In the genomic region with DNA sequence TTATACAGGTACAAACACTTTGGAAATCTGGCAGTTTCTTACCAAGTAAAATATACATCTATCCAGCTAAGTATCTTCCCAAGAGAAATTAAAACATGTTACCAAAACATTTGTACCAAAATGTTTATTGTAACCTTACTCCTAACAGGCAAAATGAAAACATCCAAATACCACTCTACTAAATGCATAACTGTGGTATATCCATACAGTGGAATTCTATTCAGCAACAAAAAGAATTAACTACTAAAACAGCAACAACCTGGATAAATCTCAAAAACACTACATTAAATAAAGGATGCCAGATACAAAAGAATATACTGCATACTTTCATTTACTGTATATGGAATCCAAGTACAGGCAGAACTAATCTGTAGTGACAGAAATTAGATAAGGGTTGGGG, we compare ENCODE assay signal across 11 cellular contexts.
"Had no signal": no experiment of that assay in that cellular context is flagged by ENCODE, and none has a peak within 500 bp of the region (broad histone marks: within the 10 kb centered on the region; RNA-seq: fewer than 3 reads in every experiment).

No MANE protein-coding gene starts in this region.

- H3K4me3 Mint-ChIP-seq: activated CD8-positive, alpha-beta T cell treated with anti-CD3 and anti-CD28 coated beads, Interleukin-2, amount 10 ng/mL, durations not matched to agents 7 days and 5 days; activated naive CD8-positive, alpha-beta T cell treated with anti-CD3 and anti-CD28 coated beads, Interleukin-2, amount 10 ng/mL, durations not matched to agents 7 days and 5 days; brain had no signal

- H3K9me3 Mint-ChIP-seq: activated naive CD8-positive, alpha-beta T cell treated with anti-CD3 and anti-CD28 coated beads, Interleukin-2, amount 10 ng/mL, durations not matched to agents 7 days and 5 days had no signal

- H3K27me3 Mint-ChIP-seq: activated naive CD8-positive, alpha-beta T cell treated with anti-CD3 and anti-CD28 coated beads, Interleukin-2, amount 10 ng/mL, durations not matched to agents 7 days and 5 days; brain had no signal

- H3K4me3 ChIP-seq: coronary artery, esophagus muscularis mucosa had no signal

- H3K27ac Mint-ChIP-seq: activated CD8-positive, alpha-beta T cell treated with anti-CD3 and anti-CD28 coated beads, Interleukin-2, amount 10 ng/mL, durations not matched to agents 7 days and 5 days; activated naive CD8-positive, alpha-beta T cell treated with anti-CD3 and anti-CD28 coated beads, Interleukin-2, amount 10 ng/mL, durations not matched to agents 7 days and 5 days; brain had no signal

- ATAC-seq: activated CD8-positive, alpha-beta T cell treated with anti-CD3 and anti-CD28 coated beads, Interleukin-2, amount 10 ng/mL, durations not matched to agents 7 days and 5 days had no signal

- H3K9me3 ChIP-seq: esophagus muscularis mucosa had no signal

- H3K27ac ChIP-seq: coronary artery, esophagus muscularis mucosa had no signal

- H3K4me1 Mint-ChIP-seq: activated naive CD8-positive, alpha-beta T cell treated with anti-CD3 and anti-CD28 coated beads, Interleukin-2, amount 10 ng/mL, durations not matched to agents 7 days and 5 days had no signal

- DNase-seq: activated CD4-positive, alpha-beta T cell treated with anti-CD3 and anti-CD28 coated beads for 48 hours; activated CD8-positive, alpha-beta memory T cell treated with anti-CD3 and anti-CD28 coated beads, Interleukin-2, amount 50 U/mL, for 4 hours; activated CD8-positive, alpha-beta T cell treated with anti-CD3 and anti-CD28 coated beads, Interleukin-2, amount 10 ng/mL, durations not matched to agents 7 days and 5 days; activated naive CD4-positive, alpha-beta T cell; activated naive CD8-positive, alpha-beta T cell treated with anti-CD3 and anti-CD28 coated beads, Interleukin-2, amount 10 ng/mL, durations not matched to agents 7 days and 5 days; central memory CD4-positive, alpha-beta T cell; islet precursor cell; stimulated activated CD4-positive, alpha-beta T cell treated with anti-CD3 and anti-CD28 coated beads, Interleukin-1b, Interleukin-23, amount 100 ng/mL, for 48 hours had no signal

- H3K27me3 ChIP-seq: esophagus muscularis mucosa had no signal
